In the genomic region with DNA sequence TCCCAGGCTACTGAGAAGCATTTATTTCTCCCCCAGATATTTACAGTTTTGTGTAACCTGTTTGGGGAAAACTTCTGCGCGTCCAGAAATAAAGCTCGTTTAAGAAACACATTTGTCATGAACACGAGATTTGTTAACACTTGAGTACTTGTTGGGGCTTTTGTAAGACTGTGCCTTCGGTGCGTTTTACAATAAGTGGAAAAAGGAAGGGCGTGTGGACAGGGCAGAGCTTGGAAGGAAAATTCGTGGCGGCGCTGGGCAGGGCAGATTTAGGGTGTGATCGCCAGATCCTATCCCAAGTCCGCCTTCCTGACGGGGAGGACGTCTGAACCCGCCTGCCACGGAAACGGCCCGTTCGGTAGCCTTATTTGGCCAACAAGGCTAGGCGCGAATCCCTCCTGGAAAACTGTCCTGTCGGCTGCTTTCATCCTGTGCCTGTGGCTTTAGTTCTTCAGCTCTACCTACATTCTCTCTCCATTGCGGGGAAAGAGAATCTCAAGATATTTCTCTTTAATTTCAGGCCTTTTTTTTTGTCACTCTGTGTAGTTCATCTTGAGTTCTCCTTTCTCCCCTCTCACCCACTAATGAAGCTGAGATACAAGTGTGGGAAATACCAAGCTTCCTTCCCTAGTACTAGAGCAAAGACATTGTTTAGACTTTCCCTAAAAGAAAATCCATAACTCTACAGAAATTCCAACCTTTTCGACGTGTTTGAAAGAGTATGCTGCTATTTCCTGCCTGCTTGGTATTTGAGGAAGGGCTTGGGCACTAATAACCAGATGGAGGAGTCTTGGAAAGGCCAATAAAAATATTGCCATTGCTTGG, we compare ENCODE assay signal across 8 cellular contexts. TPM values are rescaled to one million over a fixed set of nuclear protein-coding genes. Genes with fewer than 3 reads are reported as not detected.
DNase-seq lines count a peak whose midpoint lies in the region; ATAC-seq, FAIRE-seq and TF ChIP-seq lines count a peak whose summit lies in the region.

No MANE protein-coding gene starts in this region.

- H3K9me3 ChIP-seq in astrocyte (ENCODE audit: insufficient read depth, low read depth, low read length) (no peaks in the 10 kb centered on the region), right atrium auricular region (no peaks in the 10 kb centered on the region), trophoblast cell (ENCODE audit: insufficient read depth, low read depth, low read length) (no peaks in the 10 kb centered on the region)

- no peak overlapping the region for H3K18ac ChIP-seq in trophoblast cell (ENCODE audit: low read length)

- H3K27ac ChIP-seq in astrocyte (ENCODE audit: low read depth, low read length) (peak overlapping the region; percentile 79), right atrium auricular region (peak overlapping the region; percentile 98 to 99), trophoblast cell (ENCODE audit: low read depth, low read length) (peak overlapping the region; percentile 66)

- H3K4ac ChIP-seq in trophoblast cell (ENCODE audit: low read depth, low read length): peak overlapping the region; percentile 58

- no peak overlapping the region for H4K12ac ChIP-seq in trophoblast cell (ENCODE audit: low read depth, low read length)

- H3K9me3 Mint-ChIP-seq in astrocyte (ENCODE audit: unreplicated experiment): no peaks in the 10 kb centered on the region

- H2BK5ac ChIP-seq in trophoblast cell (ENCODE audit: low read depth, low read length, poor library complexity): peak overlapping the region; percentile 44

- peaks cover 63% of the 10 kb centered on the region for H3K79me2 ChIP-seq in astrocyte (ENCODE audit: insufficient read depth, low read length)
- peaks cover 5% of the 10 kb centered on the region for H3K79me2 ChIP-seq in trophoblast cell (ENCODE audit: control insufficient read depth, insufficient read depth, low read length, poor library complexity)

- H3K36me3 ChIP-seq in astrocyte (ENCODE audit: insufficient read depth, low read length): peaks cover 23% of the 10 kb centered on the region
- peaks cover 44% of the 10 kb centered on the region for H3K36me3 ChIP-seq in right atrium auricular region
- peaks cover 4% of the 10 kb centered on the region in 2 experiments for H3K36me3 ChIP-seq in trophoblast cell (ENCODE audit: control insufficient read depth in 1 of 2, insufficient read depth in 2 of 2, low read length in 2 of 2)

- H3K4me1 Mint-ChIP-seq in astrocyte (ENCODE audit: low read depth, unreplicated experiment): peaks cover 20% of the 10 kb centered on the region

- H3K4me3 ChIP-seq in astrocyte (ENCODE audit: insufficient read depth, low read depth, low read length) (peak overlapping the region; percentile 99), right atrium auricular region (peak overlapping the region; percentile 98 to 99), trophoblast cell (ENCODE audit: low read depth, low read length) (peak overlapping the region; percentile 87)

- WGBS in trophoblast cell (ENCODE audit: extremely low coverage, insufficient coverage, insufficient read length): no CpG with 5 or more reads among the region's 25 CpGs

- no peak overlapping the region for H2AK5ac ChIP-seq in trophoblast cell (ENCODE audit: low read length)

- no peak for TF ChIP-seq CTCF in astrocyte (IDR thresholded peaks at IDR 0.05; ENCODE audit: insufficient read depth, low read depth, low read length)
- TF ChIP-seq CTCF in right atrium auricular region (IDR thresholded peaks at IDR 0.05): no peak

- H3K79me1 ChIP-seq in trophoblast cell (ENCODE audit: low read length): peaks cover 7% of the 10 kb centered on the region

- H3K27me3 ChIP-seq in astrocyte (ENCODE audit: insufficient read depth, low read length) (no peaks in the 10 kb centered on the region), right atrium auricular region (no peaks in the 10 kb centered on the region), trophoblast cell (ENCODE audit: insufficient read depth, low read length) (no peaks in the 10 kb centered on the region)

- peak; percentile 80 for FAIRE-seq in astrocyte (lab: Jason Lieb, UNC)

- peaks cover 14% of the 10 kb centered on the region for H3K4me1 ChIP-seq in astrocyte (ENCODE audit: insufficient read depth, low read length)
- H3K4me1 ChIP-seq in right atrium auricular region: peaks cover 0 to 11% of the 10 kb centered on the region in 2 donors
- H3K4me1 ChIP-seq in trophoblast cell (ENCODE audit: control insufficient read depth in 1 of 2, insufficient read depth in 2 of 2, low read length in 2 of 2): no peaks in the 10 kb centered on the region

- H3K4me2 ChIP-seq in astrocyte (ENCODE audit: low read length) (peak overlapping the region; percentile 96), trophoblast cell (ENCODE audit: low read length) (peak overlapping the region; percentile 80)

- H3K27ac Mint-ChIP-seq in astrocyte (ENCODE audit: unreplicated experiment): peak overlapping the region; percentile 84

- H4K8ac ChIP-seq in trophoblast cell (ENCODE audit: low read depth, low read length): no peak overlapping the region

- H2BK12ac ChIP-seq in trophoblast cell (ENCODE audit: low read length): no peak overlapping the region

- DNase-seq in activated gamma-delta T cell treated with anti-CD3 and anti-CD28 coated beads, Interleukin-2, amount 50 U/mL, for 16 hours (ENCODE audit: low read depth): peak; percentile 2
- DNase-seq in activated gamma-delta T cell treated with Interleukin-2 at 50 U/mL for 16 hours (no peak), RPMI7951 (ENCODE audit: low read depth) (peak; percentile 92), astrocyte (ENCODE audit: low read depth) (peak; percentile 82), right atrium auricular region (ENCODE audit: low spot score) (peak; percentile 92), trophoblast cell (peak; percentile 65 to 71)

- peaks cover 40% of the 10 kb centered on the region for H4K20me1 ChIP-seq in astrocyte (ENCODE audit: insufficient read depth, low read length)

- peak overlapping the region; percentile 91 for H3K4me3 Mint-ChIP-seq in astrocyte (ENCODE audit: unreplicated experiment)

- H3K36me3 Mint-ChIP-seq in astrocyte (ENCODE audit: low read depth, unreplicated experiment): peaks cover 4% of the 10 kb centered on the region

- H2AFZ ChIP-seq in astrocyte (ENCODE audit: low read depth, low read length): peak overlapping the region; percentile 57
- H2AFZ ChIP-seq in trophoblast cell (ENCODE audit: insufficient read depth, low read length, poor library complexity): peak overlapping the region; percentile 61

- H3K27me3 Mint-ChIP-seq in astrocyte (ENCODE audit: low read depth, unreplicated experiment): no peaks in the 10 kb centered on the region

- H4K91ac ChIP-seq in trophoblast cell (ENCODE audit: low read depth, low read length): peak overlapping the region; percentile 67

- H3K9ac ChIP-seq in astrocyte (ENCODE audit: low read length): peak overlapping the region; percentile 97
- H3K9ac ChIP-seq in trophoblast cell (ENCODE audit: low read length): peak overlapping the region; percentile 77

- H3K14ac ChIP-seq in trophoblast cell (ENCODE audit: low read length): peak overlapping the region; percentile 91

- peak overlapping the region; percentile 80 for H2BK120ac ChIP-seq in trophoblast cell (ENCODE audit: insufficient read depth, low read length, poor library complexity)

- ATAC-seq in HG03097 (IDR thresholded peaks at IDR 0.05; ENCODE audit: low FRiP score, unreplicated experiment) (peak; percentile 27), GM18873 (IDR thresholded peaks at IDR 0.05; ENCODE audit: low FRiP score, unreplicated experiment) (no peak)

- H3K23ac ChIP-seq in trophoblast cell (ENCODE audit: low read length): no peak overlapping the region

RNA-seq across cellular contexts. Expression of a gene that starts 0.9 kb away (rescaled TPM):
- total RNA-seq in RPMI7951 (2014; rRNA removed; shearing (Covaris generic)): 44.6 and 55.9 TPM in 2 replicates
- total RNA-seq in astrocyte (174 and 181 TPM in 2 replicates), right atrium auricular region (100 to 1,000 TPM; 598 to 841 TPM)
- polyA plus RNA-seq in trophoblast cell (2013): 59.1 and 59.8 TPM in 2 replicates
